In the genomic region with DNA sequence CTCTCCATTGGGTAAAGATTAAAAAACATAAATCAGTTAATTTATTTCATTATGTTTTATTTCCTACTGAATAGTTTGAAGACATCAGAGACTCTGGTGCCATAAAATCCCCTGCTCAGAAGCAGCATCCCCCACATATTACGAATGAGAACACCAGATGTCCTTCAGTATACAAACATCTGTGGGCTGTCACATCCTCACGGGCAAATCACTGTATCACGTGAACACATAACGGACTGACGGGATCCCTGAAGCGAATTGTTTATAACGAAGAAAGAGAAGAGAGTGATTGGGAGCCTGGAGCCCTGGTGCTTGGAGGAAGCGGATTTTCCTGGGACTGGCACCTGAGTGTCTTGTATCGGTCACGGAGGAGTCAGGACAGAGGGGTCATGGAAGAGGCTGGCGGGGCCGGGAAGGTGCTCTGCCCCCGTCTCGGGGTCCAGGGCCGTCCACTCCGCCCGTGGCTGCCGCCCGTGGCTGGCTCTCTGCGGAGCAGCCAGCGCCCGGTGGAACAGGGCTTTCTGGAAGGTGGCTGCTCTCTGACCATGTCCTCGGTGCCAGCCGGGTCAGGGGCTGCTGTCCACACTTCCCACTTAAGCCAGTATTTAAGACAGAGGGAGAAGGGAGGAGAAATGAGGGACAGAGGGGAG, we compare ENCODE assay signal across 15 cellular contexts.
"Had no signal": no experiment of that assay in that cellular context is flagged by ENCODE, and none has a peak within 500 bp of the region (broad histone marks: within the 10 kb centered on the region; RNA-seq: fewer than 3 reads in every experiment).

No MANE protein-coding gene starts in this region.

- H3K4me1 ChIP-seq: esophagus muscularis mucosa had no signal

- ATAC-seq: T-cell had no signal

- H3K36me3 ChIP-seq: cardiac muscle cell, esophagus muscularis mucosa, heart left ventricle had no signal

- H3K27me3 Mint-ChIP-seq: activated CD4-positive, alpha-beta memory T cell treated with anti-CD3 and anti-CD28 coated beads, Interleukin-2, amount 10 ng/mL, durations not matched to agents 7 days and 5 days; progenitor cell of endocrine pancreas; T-cell had no signal

- H3K4me1 Mint-ChIP-seq: activated CD4-positive, alpha-beta memory T cell treated with anti-CD3 and anti-CD28 coated beads, Interleukin-2, amount 10 ng/mL, durations not matched to agents 7 days and 5 days; T-cell had no signal

- H3K27ac ChIP-seq: cardiac muscle cell, esophagus muscularis mucosa had no signal

- H3K27me3 ChIP-seq: cardiac muscle cell, esophagus muscularis mucosa, heart left ventricle had no signal

- H3K4me3 ChIP-seq: cardiac muscle cell, smooth muscle cell had no signal

- H3K36me3 Mint-ChIP-seq: mesothelial cell of epicardium, T-cell had no signal

- H3K4me2 ChIP-seq: smooth muscle cell had no signal

- H3K27ac Mint-ChIP-seq: activated CD4-positive, alpha-beta memory T cell treated with anti-CD3 and anti-CD28 coated beads, Interleukin-2, amount 10 ng/mL, durations not matched to agents 7 days and 5 days; activated naive CD4-positive, alpha-beta T cell treated with anti-CD3 and anti-CD28 coated beads for 36 hours; mesothelial cell of epicardium; progenitor cell of endocrine pancreas; T-cell had no signal

- H3K4me3 Mint-ChIP-seq: activated CD4-positive, alpha-beta memory T cell treated with anti-CD3 and anti-CD28 coated beads, Interleukin-2, amount 10 ng/mL, durations not matched to agents 7 days and 5 days; activated naive CD4-positive, alpha-beta T cell treated with anti-CD3 and anti-CD28 coated beads for 36 hours; mesothelial cell of epicardium; T-cell had no signal

- H3K9me3 ChIP-seq: esophagus muscularis mucosa, heart left ventricle had no signal

- DNase-seq: activated CD4-positive, alpha-beta memory T cell treated with anti-CD3 and anti-CD28 coated beads, Interleukin-2, amount 10 ng/mL, durations not matched to agents 7 days and 5 days; activated CD8-positive, alpha-beta memory T cell treated with anti-CD3 and anti-CD28 coated beads, Interleukin-2, amount 50 U/mL, for 4 hours; activated naive CD4-positive, alpha-beta T cell treated with anti-CD3 and anti-CD28 coated beads for 36 hours; foreskin melanocyte; heart left ventricle; nucleus accumbens; stimulated activated naive CD4-positive, alpha-beta T cell; T-cell; T1000; trophoblast cell had no signal
